ENCODE assay signal across 8 cellular contexts in the genomic region with DNA sequence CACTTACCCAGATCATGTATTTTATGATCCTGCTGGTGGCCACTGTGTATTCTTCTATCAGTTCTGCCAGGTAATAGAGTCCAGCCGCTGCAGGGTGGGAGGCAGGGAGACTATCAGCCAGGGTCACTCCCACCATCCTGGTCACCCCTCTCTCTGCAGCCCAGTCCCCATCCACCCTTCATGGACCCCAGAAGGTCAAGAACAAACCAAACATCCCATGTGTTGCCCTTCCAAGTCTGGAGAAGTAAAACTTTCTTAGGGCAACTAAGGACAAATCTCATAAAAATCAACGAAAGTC. TPM values are rescaled to one million over a fixed set of nuclear protein-coding genes. Genes with fewer than 3 reads are reported as not detected.
DNase-seq lines count a peak whose midpoint lies in the region; ATAC-seq, FAIRE-seq and TF ChIP-seq lines count a peak whose summit lies in the region.

No MANE protein-coding gene starts in this region.

- DNase-seq in T-helper 1 cell (no peak), kidney (no peak), NCI-H526 (lab: John Stamatoyannopoulos, UW) (no peak)
- DNase-seq in activated T-helper 2 cell treated with anti-CD3 and anti-CD28 coated beads, Interferon-gamma antibody, Interleukin-2, Interleukin-4, amounts not matched to agents 10 μg/mL and 5 μg/mL and 100 μg/mL, durations not matched to agents 14 hours and 24 hours and 36 hours (ENCODE audit: low spot score) = no peak
- DNase-seq in activated CD4-positive, alpha-beta T cell treated with anti-CD3 and anti-CD28 coated beads for 48 hours = no peak

- no peak for TF ChIP-seq CTCF in kidney (IDR thresholded peaks at IDR 0.05; ENCODE audit: borderline replicate concordance, extremely low read depth, insufficient read depth)

- H3K9me3 ChIP-seq in kidney (ENCODE audit: control insufficient read depth in 1 of 2, low read length in 2 of 2) (no peaks in the 10 kb centered on the region), subcutaneous abdominal adipose tissue (ENCODE audit: control insufficient read depth in 5 of 5, low read length in 5 of 5) (no peaks in the 10 kb centered on the region)

- FAIRE-seq in kidney (lab: Jason Lieb, UNC) = no peak

- peak overlapping the region; percentile 85 to 94 for H3K9ac ChIP-seq in kidney (ENCODE audit: low read length in 2 of 2)
- H3K9ac ChIP-seq in subcutaneous abdominal adipose tissue (ENCODE audit: low read length in 5 of 5) = peak overlapping the region; percentile 88 to 99 (median 95)

- intact Hi-C loops in activated T-helper 2 cell treated with anti-CD3 and anti-CD28 coated beads, Interferon-gamma antibody, Interleukin-2, Interleukin-4, amounts not matched to agents 10 μg/mL and 5 μg/mL and 100 μg/mL, durations not matched to agents 14 hours and 24 hours and 36 hours (cut with micrococcal nuclease) = loop anchor here (10.0 kb wide), 2 partner anchors 231 to 699 kb away; partner anchors contain the start of genes PAIP2B and SNRPG
- intact Hi-C loops in kidney (cut with DNase I) = no loop called here

- peak overlapping the region; percentile 81 to 96 for H3K4me3 ChIP-seq in kidney (ENCODE audit: low read length in 2 of 2)
- H3K4me3 ChIP-seq in subcutaneous abdominal adipose tissue (ENCODE audit: low read depth in 1 of 5, low read length in 5 of 5) = peak overlapping the region; percentile 87 to 94 (median 91)

- no peaks in the 10 kb centered on the region for H3K9me3 Mint-ChIP-seq in T-helper 1 cell treated with Interleukin-12 subunit alpha and Interleukin-12 subunit beta and Interleukin-4 antibody, amounts not matched to agents 30 μg/mL and 1 μg/mL, for 36 hours
- H3K9me3 Mint-ChIP-seq in activated T-helper 2 cell treated with anti-CD3 and anti-CD28 coated beads, Interferon-gamma antibody, Interleukin-2, Interleukin-4, amounts not matched to agents 10 μg/mL and 5 μg/mL and 100 μg/mL, durations not matched to agents 14 hours and 24 hours and 36 hours = no peaks in the 10 kb centered on the region

- H3K36me3 Mint-ChIP-seq in T-helper 1 cell treated with Interleukin-12 subunit alpha and Interleukin-12 subunit beta and Interleukin-4 antibody, amounts not matched to agents 30 μg/mL and 1 μg/mL, for 36 hours (ENCODE audit: low read depth) = peaks cover 17% of the 10 kb centered on the region
- peaks cover 37% of the 10 kb centered on the region for H3K36me3 Mint-ChIP-seq in activated T-helper 2 cell treated with anti-CD3 and anti-CD28 coated beads, Interferon-gamma antibody, Interleukin-2, Interleukin-4, amounts not matched to agents 10 μg/mL and 5 μg/mL and 100 μg/mL, durations not matched to agents 14 hours and 24 hours and 36 hours (ENCODE audit: low read depth)

- H3K27me3 ChIP-seq in subcutaneous abdominal adipose tissue (ENCODE audit: control insufficient read depth in 5 of 5, insufficient read depth in 4 of 5, low read length in 5 of 5) = no peaks in the 10 kb centered on the region

- peak overlapping the region; percentile 95 for H3K27ac Mint-ChIP-seq in T-helper 1 cell treated with Interleukin-12 subunit alpha and Interleukin-12 subunit beta and Interleukin-4 antibody, amounts not matched to agents 30 μg/mL and 1 μg/mL, for 36 hours
- peak overlapping the region; percentile 95 for H3K27ac Mint-ChIP-seq in activated T-helper 2 cell treated with anti-CD3 and anti-CD28 coated beads, Interferon-gamma antibody, Interleukin-2, Interleukin-4, amounts not matched to agents 10 μg/mL and 5 μg/mL and 100 μg/mL, durations not matched to agents 14 hours and 24 hours and 36 hours

- peaks cover 12 to 17% of the 10 kb centered on the region in 2 donors for H3K36me3 ChIP-seq in kidney (ENCODE audit: control insufficient read depth in 1 of 2, insufficient read depth in 2 of 2, low read length in 2 of 2)
- peaks cover 5 to 33% (median 32%) of the 10 kb centered on the region in 5 donors for H3K36me3 ChIP-seq in subcutaneous abdominal adipose tissue (ENCODE audit: control insufficient read depth in 5 of 5, insufficient read depth in 5 of 5, low read length in 5 of 5)

- H3K4me1 ChIP-seq in kidney (ENCODE audit: control insufficient read depth in 1 of 2, insufficient read depth in 1 of 2, low read depth in 1 of 2, low read length in 2 of 2) = peaks cover 14 to 16% of the 10 kb centered on the region in 2 donors
- H3K4me1 ChIP-seq in subcutaneous abdominal adipose tissue (ENCODE audit: control insufficient read depth in 5 of 5, insufficient read depth in 5 of 5, low read length in 5 of 5) = peaks cover 12 to 29% (median 24%) of the 10 kb centered on the region in 5 donors

- H3K27ac ChIP-seq in kidney (ENCODE audit: low read depth in 2 of 2, low read length in 2 of 2) (no peak overlapping the region), subcutaneous abdominal adipose tissue (ENCODE audit: low read depth, low read length) (peak overlapping the region; percentile 42)

- peaks cover 25% of the 10 kb centered on the region for H3K4me1 Mint-ChIP-seq in T-helper 1 cell treated with Interleukin-12 subunit alpha and Interleukin-12 subunit beta and Interleukin-4 antibody, amounts not matched to agents 30 μg/mL and 1 μg/mL, for 36 hours (ENCODE audit: low read depth)
- H3K4me1 Mint-ChIP-seq in activated T-helper 2 cell treated with anti-CD3 and anti-CD28 coated beads, Interferon-gamma antibody, Interleukin-2, Interleukin-4, amounts not matched to agents 10 μg/mL and 5 μg/mL and 100 μg/mL, durations not matched to agents 14 hours and 24 hours and 36 hours (ENCODE audit: low read depth) = peaks cover 23% of the 10 kb centered on the region

- no peak for ATAC-seq in HG02642 (IDR thresholded peaks at IDR 0.05; ENCODE audit: poor library complexity, unreplicated experiment)

- peaks cover 3% of the 10 kb centered on the region for H3K27me3 Mint-ChIP-seq in T-helper 1 cell treated with Interleukin-12 subunit alpha and Interleukin-12 subunit beta and Interleukin-4 antibody, amounts not matched to agents 30 μg/mL and 1 μg/mL, for 36 hours (ENCODE audit: low read depth)
- H3K27me3 Mint-ChIP-seq in activated T-helper 2 cell treated with anti-CD3 and anti-CD28 coated beads, Interferon-gamma antibody, Interleukin-2, Interleukin-4, amounts not matched to agents 10 μg/mL and 5 μg/mL and 100 μg/mL, durations not matched to agents 14 hours and 24 hours and 36 hours (ENCODE audit: low read depth) = no peaks in the 10 kb centered on the region

- peak overlapping the region; percentile 99 for H3K4me3 Mint-ChIP-seq in T-helper 1 cell treated with Interleukin-12 subunit alpha and Interleukin-12 subunit beta and Interleukin-4 antibody, amounts not matched to agents 30 μg/mL and 1 μg/mL, for 36 hours
- peak overlapping the region; percentile 97 for H3K4me3 Mint-ChIP-seq in activated T-helper 2 cell treated with anti-CD3 and anti-CD28 coated beads, Interferon-gamma antibody, Interleukin-2, Interleukin-4, amounts not matched to agents 10 μg/mL and 5 μg/mL and 100 μg/mL, durations not matched to agents 14 hours and 24 hours and 36 hours (ENCODE audit: low read depth)

RNA-seq across cellular contexts. Expression of gene TEX261, which starts 1.0 kb away (rescaled TPM):
- total RNA-seq in activated T-helper 2 cell treated with anti-CD3 and anti-CD28 coated beads, Interferon-gamma antibody, Interleukin-2, Interleukin-4, amounts not matched to agents 10 μg/mL and 5 μg/mL and 100 μg/mL, durations not matched to agents 14 hours and 24 hours and 36 hours = 67.9 and 68.8 TPM in 2 replicates
- total RNA-seq in kidney = 56.1 TPM
- polyA plus RNA-seq in kidney (ENCODE audit: insufficient read depth, low read depth, low replicate concordance) = 35.9 TPM

RNA-seq across cellular contexts. Expression of gene ANKRD53, which starts 15.2 kb away (rescaled TPM):
- total RNA-seq in activated T-helper 2 cell treated with anti-CD3 and anti-CD28 coated beads, Interferon-gamma antibody, Interleukin-2, Interleukin-4, amounts not matched to agents 10 μg/mL and 5 μg/mL and 100 μg/mL, durations not matched to agents 14 hours and 24 hours and 36 hours = not detected in 2 replicates
- 1.3 TPM for total RNA-seq in kidney
- polyA plus RNA-seq in kidney (ENCODE audit: insufficient read depth, low read depth, low replicate concordance) = 2.1 TPM

RNA-seq across cellular contexts. Expression of gene ATP6V1B1, which starts 57.9 kb away (rescaled TPM):
- total RNA-seq in activated T-helper 2 cell treated with anti-CD3 and anti-CD28 coated beads, Interferon-gamma antibody, Interleukin-2, Interleukin-4, amounts not matched to agents 10 μg/mL and 5 μg/mL and 100 μg/mL, durations not matched to agents 14 hours and 24 hours and 36 hours = not detected in 2 replicates
- 37.9 TPM for total RNA-seq in kidney
- 400 TPM for polyA plus RNA-seq in kidney (ENCODE audit: insufficient read depth, low read depth, low replicate concordance)

Comparison
In these comparisons a context has a peak if more than half of its experiments do, and no peak if none do; other contexts are left out.
1. RNA of gene ATP6V1B1, which starts 57.9 kb away (total RNA-seq): 37.9 TPM in kidney (single experiment); not detected in activated T-helper 2 cell treated with anti-CD3 and anti-CD28 coated beads, Interferon-gamma antibody, Interleukin-2, Interleukin-4, amounts not matched to agents 10 μg/mL and 5 μg/mL and 100 μg/mL, durations not matched to agents 14 hours and 24 hours and 36 hours; every median in the first group is over 10 times any median in the second.